1 cellular context compared by ENCODE assay signal in genomic region chr17:28710948-28711722, GRCh38.
TF ChIP-seq lines count a peak whose summit lies in the region.

No MANE protein-coding gene starts in this region.

TF ChIP-seq in K562, 482 proteins besides CTCF, POLR2A, EP300 and RAD21 (continued from another document and continues in another):
- TF ChIP-seq ATF3 (IDR thresholded peaks at IDR 0.05) (no peak), ATF3 (CRISPR knock-in tag; conservative IDR thresholded peaks at IDR 0.05) (peak; percentile 54; the same call in 1 of the 2 replicates), ATF1 (CRISPR knock-in tag; IDR thresholded peaks at IDR 0.05) (no peak), ATF1 (tag; IDR thresholded peaks at IDR 0.05) (peak; percentile 79), MEF2A (IDR thresholded peaks at IDR 0.05; ENCODE audit: control insufficient read depth, low read depth, low read length) (no peak), ZNF146 (CRISPR knock-in tag; IDR thresholded peaks at IDR 0.05; ENCODE audit: unreplicated experiment) (no peak), CCNT2 (IDR thresholded peaks at IDR 0.05; ENCODE audit: borderline replicate concordance, extremely low read depth, insufficient read length, low read depth, low read length) (peak; percentile 87), NR2F6 (CRISPR knock-in tag; IDR thresholded peaks at IDR 0.05) (0 out of 2 replicates have a peak, but pooled peaks have one; percentile 50), GATAD2B (IDR thresholded peaks at IDR 0.05; ENCODE audit: borderline replicate concordance) (no peak), ZBTB8A (IDR thresholded peaks at IDR 0.05; ENCODE audit: partially characterized antibody) (no peak), ZNF707 (CRISPR knock-in tag; conservative IDR thresholded peaks at IDR 0.05) (no peak), RBM39 (optimal IDR thresholded peaks at IDR 0.05; ENCODE audit: low read depth, low read length) (peak; percentile 75), RERE (CRISPR knock-in tag; IDR thresholded peaks at IDR 0.05; ENCODE audit: borderline replicate concordance) (no peak), KLF1 (tag; IDR thresholded peaks at IDR 0.05) (no peak; the same call in none of the 2 replicates), FOXP4 (CRISPR knock-in tag; IDR thresholded peaks at IDR 0.05; ENCODE audit: borderline replicate concordance) (no peak), CEBPZ (IDR thresholded peaks at IDR 0.05; ENCODE audit: borderline replicate concordance, low read depth, low read length) (no peak), HEY1 (CRISPR knock-in tag; IDR thresholded peaks at IDR 0.05; ENCODE audit: borderline replicate concordance) (no peak), ZNF512 (tag; IDR thresholded peaks at IDR 0.05) (no peak), CLOCK (CRISPR knock-in tag; IDR thresholded peaks at IDR 0.05; ENCODE audit: borderline replicate concordance) (no peak), MXI1 (IDR thresholded peaks at IDR 0.05; ENCODE audit: low read depth, low read length) (no peak), HCFC1 (IDR thresholded peaks at IDR 0.05; ENCODE audit: low read depth, low read length) (peak; percentile 9; the same call in 1 of the 2 replicates), CTBP1 (IDR thresholded peaks at IDR 0.05; ENCODE audit: borderline replicate concordance) (peak; percentile 90; the same call in 1 of the 2 replicates), ZEB2 (IDR thresholded peaks at IDR 0.05) (no peak), IRF2 (CRISPR knock-in tag; IDR thresholded peaks at IDR 0.05) (no peak), HDAC3 (IDR thresholded peaks at IDR 0.05; ENCODE audit: borderline replicate concordance, partially characterized antibody) (no peak), ZNF12 (CRISPR knock-in tag; IDR thresholded peaks at IDR 0.05) (peak; percentile 80), MNT (conservative IDR thresholded peaks at IDR 0.05) (peak; percentile 85 to 91), PTRF (tag; IDR thresholded peaks at IDR 0.05) (no peak), ELF4 (CRISPR knock-in tag; IDR thresholded peaks at IDR 0.05) (0 out of 2 replicates have a peak, but pooled peaks have one; percentile 4), CBX2 (IDR thresholded peaks at IDR 0.05; ENCODE audit: insufficient read depth, low read length, poor library complexity, severe bottlenecking) (no peak), L3MBTL2 (IDR thresholded peaks at IDR 0.05) (peak; percentile 99), ZBTB7A (IDR thresholded peaks at IDR 0.05; ENCODE audit: borderline replicate concordance, control insufficient read depth, low read depth, low read length) (peak; percentile 97), ZNF766 (CRISPR knock-in tag; conservative IDR thresholded peaks at IDR 0.05) (no peak), BRCA1 (IDR thresholded peaks at IDR 0.05) (no peak), BRCA1 (CRISPR knock-in tag; IDR thresholded peaks at IDR 0.05) (no peak), RFX5 (IDR thresholded peaks at IDR 0.05; ENCODE audit: low read depth, low read length) (no peak), NEUROD1 (IDR thresholded peaks at IDR 0.05; ENCODE audit: borderline replicate concordance, low read depth, low read length, partially characterized antibody) (no peak), BCOR (IDR thresholded peaks at IDR 0.05) (no peak), USF1 (CRISPR knock-in tag; IDR thresholded peaks at IDR 0.05) (peak; percentile 20; the same call in 1 of the 2 replicates), PPARD (CRISPR knock-in tag; IDR thresholded peaks at IDR 0.05) (no peak), JUN (IDR thresholded peaks at IDR 0.05; ENCODE audit: borderline replicate concordance, low read depth, low read length) (no peak), JUN (CRISPR knock-in tag; IDR thresholded peaks at IDR 0.05; ENCODE audit: borderline replicate concordance) (peak; percentile 71; the same call in 1 of the 2 replicates), SMARCE1 (IDR thresholded peaks at IDR 0.05) (no peak), ZNF431 (CRISPR knock-in tag; IDR thresholded peaks at IDR 0.05) (peak; percentile 41; the same call in 1 of the 2 replicates), HNRNPUL1 (IDR thresholded peaks at IDR 0.05; ENCODE audit: low read length) (no peak), THRAP3 (IDR thresholded peaks at IDR 0.05; ENCODE audit: borderline replicate concordance) (no peak), ZNF253 (CRISPR knock-in tag; conservative IDR thresholded peaks at IDR 0.05) (no peak)
